ENCODE assay signal across 8 cellular contexts in genomic region chr12:106282457-106283097, GRCh38. TPM values are rescaled to one million over a fixed set of nuclear protein-coding genes. Genes with fewer than 3 reads are reported as not detected.
DNase-seq lines count a peak whose midpoint lies in the region; ATAC-seq, FAIRE-seq and TF ChIP-seq lines count a peak whose summit lies in the region.

No MANE protein-coding gene starts in this region.

- intact Hi-C loops in endothelial cell of umbilical vein (cut with micrococcal nuclease): loop anchor here (1.0 to 5.0 kb wide), 4 partner anchors 34 to 862 kb away; partner anchors contain the start of gene CKAP4
- intact Hi-C loops in aorta (cut with DNase I): loop anchor here (1.0 to 10.0 kb wide), 3 partner anchors 55 to 858 kb away; no protein-coding TSS in a partner anchor

- H3K4me1 ChIP-seq in CD8-positive, alpha-beta memory T cell (ENCODE audit: insufficient read depth, low read length): no peaks in the 10 kb centered on the region
- H3K4me1 ChIP-seq in endothelial cell of umbilical vein (ENCODE audit: control insufficient read depth, extremely low read depth, insufficient read depth, low read length) (peaks cover 6% of the 10 kb centered on the region), aorta (ENCODE audit: control insufficient read depth in 1 of 2, insufficient read depth in 2 of 2, low read length in 2 of 2) (no peaks in the 10 kb centered on the region)

- H3K36me3 Mint-ChIP-seq in CD8-positive, alpha-beta memory T cell: peaks cover 0 to 15% (median 0%) of the 10 kb centered on the region in 3 donors
- peaks cover 3% of the 10 kb centered on the region for H3K36me3 Mint-ChIP-seq in activated CD4-positive, alpha-beta memory T cell treated with anti-CD3 and anti-CD28 coated beads, Interleukin-2, amount 10 ng/mL, durations not matched to agents 7 days and 5 days (ENCODE audit: low read depth)
- peaks cover 0 to 6% (median 3%) of the 10 kb centered on the region in 3 donors for H3K36me3 Mint-ChIP-seq in naive thymus-derived CD8-positive, alpha-beta T cell

- CTCF ChIA-PET in CD8-positive, alpha-beta memory T cell (lab: Charles Lee): interaction anchor here (0.8 to 4.7 kb wide), 15 partner anchors 9 to 71 kb away, joined by 3 to 56 read pairs (median 4); partner anchors contain the start of gene TCP11L2
- CTCF ChIA-PET in activated CD4-positive, alpha-beta memory T cell treated with anti-CD3 and anti-CD28 coated beads, Interleukin-2, amount 10 ng/mL, durations not matched to agents 7 days and 5 days (lab: Charles Lee): interaction anchor here (0.7 to 4.5 kb wide), 17 partner anchors 9 to 85 kb away, joined by 3 to 100 read pairs (median 4); no protein-coding TSS in a partner anchor
- CTCF ChIA-PET in endothelial cell of umbilical vein (lab: Charles Lee): interaction anchor here (0.7 to 10.1 kb wide), 33 partner anchors 10 to 862 kb away, joined by 3 to 224 read pairs (median 4); partner anchors contain the start of genes CKAP4 and POLR3B

- peak overlapping the region in 1 of 8 donors; percentile 25 for H3K27ac Mint-ChIP-seq in CD8-positive, alpha-beta memory T cell
- H3K27ac Mint-ChIP-seq in activated CD4-positive, alpha-beta memory T cell treated with anti-CD3 and anti-CD28 coated beads, Interleukin-2, amount 10 ng/mL, durations not matched to agents 7 days and 5 days: no peak overlapping the region
- H3K27ac Mint-ChIP-seq in naive thymus-derived CD8-positive, alpha-beta T cell: peak overlapping the region in 4 of 10 donors; percentile 0 to 84 (median 14)

- H3K4me2 ChIP-seq in endothelial cell of umbilical vein (ENCODE audit: insufficient read depth, low read length): no peak overlapping the region

- ATAC-seq in naive thymus-derived CD8-positive, alpha-beta T cell: peak; percentile 77 to 79
- ATAC-seq in aorta (ENCODE audit: low FRiP score): peak; percentile 80

- FAIRE-seq in H54 (lab: Jason Lieb, UNC): peak; percentile 11
- peak; percentile 89 for FAIRE-seq in endothelial cell of umbilical vein (lab: Jason Lieb, UNC)

- H3K4me1 Mint-ChIP-seq in CD8-positive, alpha-beta memory T cell: no peaks in the 10 kb centered on the region
- H3K4me1 Mint-ChIP-seq in activated CD4-positive, alpha-beta memory T cell treated with anti-CD3 and anti-CD28 coated beads, Interleukin-2, amount 10 ng/mL, durations not matched to agents 7 days and 5 days: peaks cover 13% of the 10 kb centered on the region
- H3K4me1 Mint-ChIP-seq in naive thymus-derived CD8-positive, alpha-beta T cell: peaks cover 0 to 18% (median 10%) of the 10 kb centered on the region in 4 donors

- no peaks in the 10 kb centered on the region for H3K36me3 ChIP-seq in CD8-positive, alpha-beta memory T cell (ENCODE audit: insufficient read depth, low read length)
- H3K36me3 ChIP-seq in endothelial cell of umbilical vein (ENCODE audit: control insufficient read depth in 2 of 2, extremely low read depth in 1 of 2, insufficient read depth in 2 of 2, low read length in 2 of 2) (no peaks in the 10 kb centered on the region), aorta (ENCODE audit: control insufficient read depth in 1 of 2, insufficient read depth in 2 of 2, low read length in 1 of 2) (no peaks in the 10 kb centered on the region)

- no peak overlapping the region for H3K4me3 ChIP-seq in CD8-positive, alpha-beta memory T cell (ENCODE audit: low read length)
- no peak overlapping the region for H3K4me3 ChIP-seq in endothelial cell of umbilical vein (replicated peaks in 1 of 3; ENCODE audit: insufficient read depth in 1 of 3, low read depth in 1 of 3, low read length in 3 of 3)
- no peak overlapping the region for H3K4me3 ChIP-seq in aorta (ENCODE audit: low read length in 2 of 2)

- peaks cover 15 to 41% of the 10 kb centered on the region in 2 donors for H3K27me3 Mint-ChIP-seq in CD8-positive, alpha-beta memory T cell
- peaks cover 6% of the 10 kb centered on the region for H3K27me3 Mint-ChIP-seq in activated CD4-positive, alpha-beta memory T cell treated with anti-CD3 and anti-CD28 coated beads, Interleukin-2, amount 10 ng/mL, durations not matched to agents 7 days and 5 days
- H3K27me3 Mint-ChIP-seq in naive thymus-derived CD8-positive, alpha-beta T cell: peaks cover 2 to 9% (median 6%) of the 10 kb centered on the region in 5 donors

- WGBS in aorta, 2 donors: 31 to 45% methylated on average over 7 of the region's 7 CpGs

- H3K9me3 ChIP-seq in CD8-positive, alpha-beta memory T cell (ENCODE audit: low read length): peaks cover 8% of the 10 kb centered on the region
- H3K9me3 ChIP-seq in endothelial cell of umbilical vein (replicated peaks; ENCODE audit: control insufficient read depth, insufficient read depth, low read length) (no peaks in the 10 kb centered on the region), aorta (ENCODE audit: control insufficient read depth, low read length) (no peaks in the 10 kb centered on the region)

- H3K79me2 ChIP-seq in endothelial cell of umbilical vein (ENCODE audit: control insufficient read depth, insufficient read depth, low read length): no peaks in the 10 kb centered on the region

- no peaks in the 10 kb centered on the region for H3K27me3 ChIP-seq in CD8-positive, alpha-beta memory T cell (ENCODE audit: insufficient read depth, low read length, poor library complexity, severe bottlenecking)
- H3K27me3 ChIP-seq in endothelial cell of umbilical vein (ENCODE audit: control insufficient read depth in 2 of 2, insufficient read depth in 2 of 2, low read length in 2 of 2) (peaks cover 4 to 9% of the 10 kb centered on the region in 2 experiments), aorta (ENCODE audit: control insufficient read depth in 1 of 2, insufficient read depth in 2 of 2, low read length in 1 of 2) (peaks cover 0 to 5% of the 10 kb centered on the region in 2 donors)

- TF ChIP-seq CTCF in endothelial cell of umbilical vein (IDR thresholded peaks at IDR 0.05; ENCODE audit: extremely low read depth in 1 of 2, insufficient read depth in 1 of 2, low read depth in 1 of 2, low read length in 2 of 2): peak; percentile 65 to 70

- H3K9me3 Mint-ChIP-seq in CD8-positive, alpha-beta memory T cell: peaks cover 11 to 18% (median 12%) of the 10 kb centered on the region in 5 donors
- peaks cover 3% of the 10 kb centered on the region for H3K9me3 Mint-ChIP-seq in activated CD4-positive, alpha-beta memory T cell treated with anti-CD3 and anti-CD28 coated beads, Interleukin-2, amount 10 ng/mL, durations not matched to agents 7 days and 5 days
- peaks cover 0 to 19% (median 9%) of the 10 kb centered on the region in 9 donors for H3K9me3 Mint-ChIP-seq in naive thymus-derived CD8-positive, alpha-beta T cell

- BruUV-seq in endothelial cell of umbilical vein (replicated peaks; lab: Mats Ljungman, UMichigan): no TSS peak

- no peak overlapping the region for H3K9ac ChIP-seq in endothelial cell of umbilical vein (replicated peaks; ENCODE audit: extremely low read depth, insufficient read depth, low read length)

- H2AFZ ChIP-seq in endothelial cell of umbilical vein (ENCODE audit: low read depth, low read length): no peak overlapping the region

- TF ChIP-seq POLR2A in H54 (IDR thresholded peaks at IDR 0.05; ENCODE audit: low read depth, low read length) (no peak), endothelial cell of umbilical vein (IDR thresholded peaks at IDR 0.05; ENCODE audit: low read depth, low read length) (no peak)

- dilution Hi-C loops in endothelial cell of umbilical vein (cut with MboI; ENCODE audit: extremely low pct_ligation_motif_present, low sequenced_read_pairs): no loop called here

- H3K27ac ChIP-seq in CD8-positive, alpha-beta memory T cell (ENCODE audit: low read depth, low read length): no peak overlapping the region
- H3K27ac ChIP-seq in endothelial cell of umbilical vein (ENCODE audit: insufficient read depth, low read depth, low read length): no peak overlapping the region
- no peak overlapping the region for H3K27ac ChIP-seq in aorta (ENCODE audit: low read depth in 1 of 2, low read length in 2 of 2)

- H3K9me1 ChIP-seq in endothelial cell of umbilical vein (replicated peaks; ENCODE audit: control insufficient read depth, extremely low read depth, insufficient read depth, low read length): no peaks in the 10 kb centered on the region

- POLR2A ChIA-PET in CD8-positive, alpha-beta memory T cell (lab: Charles Lee): interaction anchor here (0.5 to 0.9 kb wide), 2 partner anchors 56 to 65 kb away, joined by 3 to 5 read pairs; no protein-coding TSS in a partner anchor
- POLR2A ChIA-PET in activated CD4-positive, alpha-beta memory T cell treated with anti-CD3 and anti-CD28 coated beads, Interleukin-2, amount 10 ng/mL, durations not matched to agents 7 days and 5 days (lab: Charles Lee): interaction anchor here (1.1 to 1.5 kb wide), 3 partner anchors 11 to 55 kb away, joined by 3 to 7 read pairs (median 5); no protein-coding TSS in a partner anchor
- POLR2A ChIA-PET in endothelial cell of umbilical vein (lab: Charles Lee): interaction anchor here (0.6 to 1.1 kb wide), 2 partner anchors 19 to 338 kb away, joined by 3 to 4 read pairs; no protein-coding TSS in a partner anchor
- POLR2A ChIA-PET in naive thymus-derived CD8-positive, alpha-beta T cell (lab: Charles Lee): interaction anchor here (0.7 to 5.7 kb wide), 6 partner anchors 20 to 55 kb away, joined by 3 to 63 read pairs (median 12); partner anchors contain the start of genes CKAP4 and TCP11L2

- H4K20me1 ChIP-seq in endothelial cell of umbilical vein (replicated peaks; ENCODE audit: control insufficient read depth, extremely low read depth, insufficient read depth, low read length): no peaks in the 10 kb centered on the region

- peak in 4 of 5 donors; percentile 17 to 63 (median 46) for DNase-seq in CD8-positive, alpha-beta memory T cell
- DNase-seq in H54 (ENCODE audit: insufficient read length, low spot score) (peak; percentile 49), NCI-H226 (peak; percentile 59), endothelial cell of umbilical vein (ENCODE audit: low read depth, low spot score) (peak; percentile 48), aorta (peak in 1 of 2 donors; percentile 53), GOT3 (lab: John Stamatoyannopoulos, UW) (no peak)
- DNase-seq in activated CD4-positive, alpha-beta memory T cell treated with anti-CD3 and anti-CD28 coated beads, Interleukin-2, amount 10 ng/mL, durations not matched to agents 7 days and 5 days: peak; percentile 56
- DNase-seq in naive thymus-derived CD8-positive, alpha-beta T cell: peak; percentile 10 to 76 (median 47)

- no peak overlapping the region for H3K4me3 Mint-ChIP-seq in CD8-positive, alpha-beta memory T cell
- H3K4me3 Mint-ChIP-seq in activated CD4-positive, alpha-beta memory T cell treated with anti-CD3 and anti-CD28 coated beads, Interleukin-2, amount 10 ng/mL, durations not matched to agents 7 days and 5 days: no peak overlapping the region
- H3K4me3 Mint-ChIP-seq in naive thymus-derived CD8-positive, alpha-beta T cell: no peak overlapping the region

RNA-seq across cellular contexts. Expression of gene TCP11L2, which starts 20.0 kb away (rescaled TPM):
- 10 to 100 TPM; 11.8 to 13.0 TPM for total RNA-seq in CD8-positive, alpha-beta memory T cell
- 19.3 TPM for polyA plus RNA-seq in CD8-positive, alpha-beta memory T cell
- 10 to 100 TPM; 25.1 to 27.8 TPM for total RNA-seq in activated CD4-positive, alpha-beta memory T cell treated with anti-CD3 and anti-CD28 coated beads, Interleukin-2, amount 10 ng/mL, durations not matched to agents 7 days and 5 days
- 15.3 and 18.7 TPM in 2 replicates for total RNA-seq in endothelial cell of umbilical vein
- 5.3 and 6.0 TPM in 2 replicates for polyA plus RNA-seq in endothelial cell of umbilical vein
- polyA plus RNA-seq in endothelial cell of umbilical vein (2011; cell fraction: cytosol; rRNA removed): 6.0 and 6.8 TPM in 2 replicates
- polyA plus RNA-seq in endothelial cell of umbilical vein (2011; cell fraction: nucleus; rRNA removed): 18.7 and 19.0 TPM in 2 replicates
- 4.4 and 4.9 TPM in 2 replicates for polyA plus RNA-seq in endothelial cell of umbilical vein (2012)
- 34.8 and 38.1 TPM in 2 replicates for polyA minus RNA-seq in endothelial cell of umbilical vein
- polyA minus RNA-seq in endothelial cell of umbilical vein (2011; cell fraction: cytosol; rRNA and poly(A)+ RNA removed): 7.3 TPM
- 50.3 and 59.5 TPM in 2 replicates for polyA minus RNA-seq in endothelial cell of umbilical vein (2011; cell fraction: nucleus; rRNA and poly(A)+ RNA removed)
- 100 to 1,000 TPM; 203 to 211 TPM for total RNA-seq in naive thymus-derived CD8-positive, alpha-beta T cell
- 10 to 100 TPM; 30.6 to 45.4 (median 34.7) TPM for polyA plus RNA-seq in naive thymus-derived CD8-positive, alpha-beta T cell
- total RNA-seq in aorta: 10 to 100 TPM; 24.8 to 50.9 TPM
- polyA plus RNA-seq in aorta: 1 to 10 TPM; 5.5 to 9.2 TPM

RNA-seq across cellular contexts. Expression of gene CKAP4, which starts 34.8 kb away (rescaled TPM):
- total RNA-seq in CD8-positive, alpha-beta memory T cell: 10 to 100 TPM; 10.1 to 11.3 TPM
- 7.6 TPM for polyA plus RNA-seq in CD8-positive, alpha-beta memory T cell
- 1 to 10 TPM; 5.2 to 5.3 TPM for total RNA-seq in activated CD4-positive, alpha-beta memory T cell treated with anti-CD3 and anti-CD28 coated beads, Interleukin-2, amount 10 ng/mL, durations not matched to agents 7 days and 5 days
- 223 and 249 TPM in 2 replicates for total RNA-seq in endothelial cell of umbilical vein
- 113 and 117 TPM in 2 replicates for polyA plus RNA-seq in endothelial cell of umbilical vein
- polyA plus RNA-seq in endothelial cell of umbilical vein (2011; cell fraction: cytosol; rRNA removed): 152 and 153 TPM in 2 replicates
- polyA plus RNA-seq in endothelial cell of umbilical vein (2011; cell fraction: nucleus; rRNA removed): 85.0 and 102 TPM in 2 replicates
- 259 and 324 TPM in 2 replicates for polyA plus RNA-seq in endothelial cell of umbilical vein (2012)
- polyA minus RNA-seq in endothelial cell of umbilical vein: 84.1 and 89.5 TPM in 2 replicates
- 13.7 TPM for polyA minus RNA-seq in endothelial cell of umbilical vein (2011; cell fraction: cytosol; rRNA and poly(A)+ RNA removed)
- polyA minus RNA-seq in endothelial cell of umbilical vein (2011; cell fraction: nucleus; rRNA and poly(A)+ RNA removed): 32.4 and 34.6 TPM in 2 replicates
- total RNA-seq in naive thymus-derived CD8-positive, alpha-beta T cell: 10 to 100 TPM; 13.7 to 14.4 TPM
- 10 to 100 TPM; 11.2 to 11.9 (median 11.2) TPM for polyA plus RNA-seq in naive thymus-derived CD8-positive, alpha-beta T cell
- 10 to 100 TPM; 61.1 to 69.6 TPM for total RNA-seq in aorta
- 10 to 100 TPM; 17.2 to 25.4 TPM for polyA plus RNA-seq in aorta

Comparison
In these comparisons a context has a peak if more than half of its experiments do, and no peak if none do; other contexts are left out.
1. RNA of gene CKAP4, which starts 34.8 kb away (total RNA-seq): 223 to 249 TPM in endothelial cell of umbilical vein and 61.1 to 69.6 TPM in aorta; 13.7 to 14.4 TPM in naive thymus-derived CD8-positive, alpha-beta T cell, 10.1 to 11.3 TPM in CD8-positive, alpha-beta memory T cell and 5.2 to 5.3 TPM in activated CD4-positive, alpha-beta memory T cell treated with anti-CD3 and anti-CD28 coated beads, Interleukin-2, amount 10 ng/mL, durations not matched to agents 7 days and 5 days; every median in the first group is over 4 times any median in the second.